Comparison of ENCODE assay signal across 8 cellular contexts in genomic region chr19:57916168-57916995, GRCh38. TPM values are rescaled to one million over a fixed set of nuclear protein-coding genes. Genes with fewer than 3 reads are reported as not detected.
DNase-seq lines count a peak whose midpoint lies in the region; FAIRE-seq and TF ChIP-seq lines count a peak whose summit lies in the region.
"Not testable (repeated sequence)": the region's sequence is repeated elsewhere in the genome, so short reads cannot be mapped to it uniquely, and the experiment has no call there.

Gene ZNF417 (minus strand): TSS chr19:57916592. CDS start chr19:57916411, 181 bp downstream.

- not testable (repeated sequence) for H2BK120ac ChIP-seq in neuronal stem cell (ENCODE audit: low read depth, low read length)

- not testable (repeated sequence) for H3K27ac ChIP-seq in MM.1S (ENCODE audit: low read length)
- peak within 1 kb of the TSS; percentile 58 for H3K27ac ChIP-seq in neuronal stem cell (replicated peaks; ENCODE audit: low read length)

- H3K27me3 ChIP-seq in MM.1S (replicated peaks; ENCODE audit: insufficient read depth, low read length); neuronal stem cell (ENCODE audit: control insufficient read depth in 3 of 3, insufficient read depth in 3 of 3, low read depth in 1 of 3, low read length in 3 of 3): not testable (repeated sequence)

- H3K36me3 ChIP-seq in MM.1S (replicated peaks; ENCODE audit: insufficient read depth, low read length) = not testable (repeated sequence)
- peaks cover 14 to 71% of the 10 kb centered on the region in 2 donors for H3K36me3 ChIP-seq in neuronal stem cell (replicated peaks in 1 of 2; ENCODE audit: control insufficient read depth in 2 of 2, insufficient read depth in 2 of 2, low read length in 2 of 2)

- H2BK15ac ChIP-seq in neuronal stem cell (ENCODE audit: low read length) = not testable (repeated sequence)

- H3K9me3 ChIP-seq in MM.1S (replicated peaks; ENCODE audit: insufficient read depth, low read length) = not testable (repeated sequence)
- peaks cover 2 to 34% of the 10 kb centered on the region in 2 donors for H3K9me3 ChIP-seq in neuronal stem cell (replicated peaks in 1 of 2; ENCODE audit: control insufficient read depth in 2 of 2, insufficient read depth in 1 of 2, low read depth in 1 of 2, low read length in 2 of 2)

- not testable (repeated sequence) for H3F3A ChIP-seq in MM.1S (ENCODE audit: insufficient read depth, low read length)

- H4K20me1 ChIP-seq in MM.1S (ENCODE audit: insufficient read depth, low read length) = not testable (repeated sequence)

- H2BK12ac ChIP-seq in neuronal stem cell (ENCODE audit: low read length) = not testable (repeated sequence)

- H3K14ac ChIP-seq in neuronal stem cell (ENCODE audit: low read length) = not testable (repeated sequence)

- DNase-seq in GF-D8 (lab: John Stamatoyannopoulos, UW) (peak; percentile 69), HCEC 1CT (peak; percentile 93), MM.1S (peak; percentile 93), SIG-M5 treated with dmso at 0.1 percent for 504 hours (lab: John Stamatoyannopoulos, UW; ENCODE audit: unreplicated experiment) (peak; percentile 94), activated gamma-delta T cell treated with Interleukin-2 at 50 U/mL for 16 hours (peak; percentile 82), frontal cortex (ENCODE audit: low spot score in 2 of 2) (peak; percentile 69 to 89), neuronal stem cell (ENCODE audit: low spot score) (peak; percentile 96)

- H3K4me2 ChIP-seq in MM.1S (ENCODE audit: low read depth, low read length) = peak within 1 kb of the TSS; percentile 54
- peak within 1 kb of the TSS; percentile 66 for H3K4me2 ChIP-seq in neuronal stem cell (ENCODE audit: insufficient read depth, low read length, poor library complexity, severe bottlenecking)

- not testable (repeated sequence) for H3K79me2 ChIP-seq in MM.1S (ENCODE audit: low read length)

- not testable (repeated sequence) for H4K8ac ChIP-seq in neuronal stem cell (ENCODE audit: low read depth, low read length)

- not testable (repeated sequence) for FAIRE-seq in frontal cortex (lab: Jason Lieb, UNC)

- not testable (repeated sequence) for H3K9me2 ChIP-seq in MM.1S (replicated peaks; ENCODE audit: insufficient read depth, low read length)

- H2AFZ ChIP-seq in MM.1S (ENCODE audit: low read length) = peak within 1 kb of the TSS; percentile 70
- H2AFZ ChIP-seq in neuronal stem cell (ENCODE audit: low read length) = peak within 1 kb of the TSS; percentile 81

- WGBS in neuronal stem cell (ENCODE audit: extremely low coverage in 2 of 2, insufficient read length in 2 of 2, insufficient replicate concordance in 1 of 2), 2 donors = no CpG with 5 or more reads among the region's 51 CpGs

- H2BK5ac ChIP-seq in neuronal stem cell (ENCODE audit: low read length) = not testable (repeated sequence)

- not testable (repeated sequence) for H2AK5ac ChIP-seq in neuronal stem cell (ENCODE audit: low read depth, low read length)

- H3K4me3 ChIP-seq in MM.1S (ENCODE audit: low read length) (peak within 1 kb of the TSS; percentile 66), neuronal stem cell (ENCODE audit: low read length in 2 of 2) (peak within 1 kb of the TSS; percentile 53 to 90)

- H3K4me1 ChIP-seq in MM.1S (ENCODE audit: low read length); neuronal stem cell (ENCODE audit: control insufficient read depth in 2 of 2, insufficient read depth in 1 of 2, low read depth in 1 of 2, low read length in 2 of 2): not testable (repeated sequence)

- H3K23ac ChIP-seq in neuronal stem cell (ENCODE audit: low read depth, low read length, poor library complexity) = peak within 1 kb of the TSS; percentile 34

- H3K18ac ChIP-seq in neuronal stem cell (ENCODE audit: low read length) = not testable (repeated sequence)

- H3K4ac ChIP-seq in neuronal stem cell (ENCODE audit: low read length) = not testable (repeated sequence)

- not testable (repeated sequence) for H4K91ac ChIP-seq in neuronal stem cell (ENCODE audit: low read depth, low read length, poor library complexity)

- TF ChIP-seq CTCF in MM.1S (IDR thresholded peaks at IDR 0.05; ENCODE audit: low read length); subcutaneous adipose tissue (IDR thresholded peaks at IDR 0.05; ENCODE audit: low read depth): not testable (repeated sequence)

- H3K9ac ChIP-seq in MM.1S (ENCODE audit: low read length) (peak within 1 kb of the TSS; percentile 25; the same call in 1 of the 2 replicates), neuronal stem cell (ENCODE audit: low read depth, low read length, poor library complexity) (peak within 1 kb of the TSS; percentile 32)

- H3K79me1 ChIP-seq in neuronal stem cell (ENCODE audit: low read depth, low read length) = peaks cover 12% of the 10 kb centered on the region

RNA-seq across cellular contexts. Expression of gene ZNF417, which starts in this region (rescaled TPM):
- total RNA-seq in frontal cortex (31.0 TPM), subcutaneous adipose tissue (10 to 100 TPM; 13.9 to 19.2 (median 15.0) TPM)
- 6.8 TPM for polyA plus RNA-seq in neuronal stem cell (2013, experiment 1 of 2)
- polyA plus RNA-seq in neuronal stem cell (2013, experiment 2 of 2) = 7.6 TPM
